Comparison of ENCODE assay signal across 8 cellular contexts in genomic region chr15:78563092-78563491, GRCh38. TPM values are rescaled to one million over a fixed set of nuclear protein-coding genes. Genes with fewer than 3 reads are reported as not detected.
"Had no signal": no experiment of that assay in that cellular context is flagged by ENCODE, and none has a peak within 500 bp of the region (broad histone marks: within the 10 kb centered on the region; RNA-seq: fewer than 3 reads in every experiment).

No MANE protein-coding gene starts in this region.

- H3K4me3 Mint-ChIP-seq: GM23338, H9, HFFc6 had no signal

- H3K9me3 Mint-ChIP-seq: GM23338, H9, HFFc6, IgD-negative memory B cell had no signal

- H3K27ac Mint-ChIP-seq: GM23338, H9, HFFc6, IgD-negative memory B cell had no signal

- DNase-seq: H9, HCEC 1CT, HFFc6 had no signal

- H3K4me3 ChIP-seq: GM23338 had no signal

- H3K27ac ChIP-seq: HL-60 had no signal

- ATAC-seq: GM23338, HepG2 had no signal

RNA-seq across cellular contexts. Expression of gene CHRNA3, which starts 57.7 kb away (rescaled TPM):
- total RNA-seq: HepG2, HFFc6, HT1080 had no signal
